24 cellular contexts compared by ENCODE assay signal in the genomic region with DNA sequence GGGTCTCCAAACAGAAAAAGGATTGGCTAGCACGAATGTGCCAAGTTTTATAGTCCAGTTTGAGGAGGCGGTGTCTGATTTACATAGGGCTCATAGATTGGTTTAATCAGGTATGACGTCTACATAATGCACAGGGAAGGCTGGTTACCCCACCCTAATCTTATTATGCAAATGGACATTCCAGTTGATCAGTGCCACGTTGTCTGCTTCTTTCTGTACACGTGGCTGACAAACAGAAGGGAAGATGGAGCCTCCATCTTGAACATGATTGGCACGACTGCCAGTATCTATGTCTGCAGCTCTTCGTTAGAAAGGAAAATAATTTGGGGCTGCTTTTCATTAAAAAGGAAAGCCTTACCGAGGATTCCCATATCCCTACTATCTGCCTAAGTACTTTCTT. TPM values are rescaled to one million over a fixed set of nuclear protein-coding genes. Genes with fewer than 3 reads are reported as not detected.
A peak's percentile ranks its signal among the peaks of the same experiment; 100 is the strongest.
DNase-seq lines count a peak whose midpoint lies in the region; ATAC-seq, FAIRE-seq and TF ChIP-seq lines count a peak whose summit lies in the region.
"Had no signal": no experiment of that assay in that cellular context is flagged by ENCODE, and none has a peak within 500 bp of the region (broad histone marks: within the 10 kb centered on the region; RNA-seq: fewer than 3 reads in every experiment).

No MANE protein-coding gene starts in this region.

- DNase-seq in NCI-H748 (lab: John Stamatoyannopoulos, UW; ENCODE audit: unreplicated experiment) (peak; percentile 35), NCI-H748 treated with DMSO at 0.1 percent for 48 hours (lab: John Stamatoyannopoulos, UW) (no peak), OCI-M1 (lab: John Stamatoyannopoulos, UW) (peak; percentile 91), bronchial epithelial cell (ENCODE audit: low read depth) (no peak), esophagus squamous epithelium (lab: John Stamatoyannopoulos, UW) (no peak), D721Med (ENCODE audit: insufficient read length, low spot score) (no peak)
- DNase-seq: 8988T; Calu3; CD4-positive, alpha-beta T cell; IMR-90; Kasumi-1; MG63; NCI-H1092 treated with DMSO at 0.1 percent for 48 hours; NCI-H2081 treated with DMSO at 0.1 percent for 48 hours; NCI-H510A treated with DMSO at 0.1 percent for 48 hours had no signal

- H3K9me3 ChIP-seq in skeletal muscle tissue (ENCODE audit: control insufficient read depth in 3 of 3, low read length in 3 of 3) (no peaks in the 10 kb centered on the region), esophagus squamous epithelium (no peaks in the 10 kb centered on the region)
- H3K9me3 ChIP-seq: MG63 had no signal

- peak; percentile 36 for FAIRE-seq in bronchial epithelial cell (lab: Jason Lieb, UNC)
- no peak for FAIRE-seq in D721Med (lab: Jason Lieb, UNC)
- FAIRE-seq: GM12892, GM18507, RCC 7860 had no signal

- H3K36me3 ChIP-seq in bronchial epithelial cell (ENCODE audit: control insufficient read depth, insufficient read depth, low read length) (no peaks in the 10 kb centered on the region), skeletal muscle tissue (ENCODE audit: control insufficient read depth in 3 of 3, insufficient read depth in 3 of 3, low read length in 3 of 3) (peaks cover 0 to 5% (median 0%) of the 10 kb centered on the region in 3 donors), esophagus squamous epithelium (no peaks in the 10 kb centered on the region)
- H3K36me3 ChIP-seq: MG63 had no signal

- H3K4me1 ChIP-seq in skeletal muscle tissue (ENCODE audit: control insufficient read depth in 3 of 3, insufficient read depth in 3 of 3, low read length in 3 of 3) (peaks cover 22 to 46% (median 35%) of the 10 kb centered on the region in 3 donors), esophagus squamous epithelium (peaks cover 0 to 9% (median 0%) of the 10 kb centered on the region in 3 donors)

- TF ChIP-seq CTCF in bronchial epithelial cell (IDR thresholded peaks at IDR 0.05; ENCODE audit: insufficient read depth, low read length, severe bottlenecking) (no peak), esophagus squamous epithelium (IDR thresholded peaks at IDR 0.05) (no peak), D721Med (IDR thresholded peaks at IDR 0.05; ENCODE audit: insufficient read depth, missing control alignments) (no peak)

- WGBS in esophagus squamous epithelium, 2 donors = 79 to 82% methylated on average over 8 of the region's 8 CpGs

- H3K9ac ChIP-seq in skeletal muscle tissue (ENCODE audit: low read depth in 1 of 3, low read length in 3 of 3) = no peak overlapping the region

- H3K27ac ChIP-seq in skeletal muscle tissue (ENCODE audit: low read depth, low read length) (peak overlapping the region; percentile 39), esophagus squamous epithelium (no peak overlapping the region)
- H3K27ac ChIP-seq: HL-60 had no signal

- H3K4me3 ChIP-seq in bronchial epithelial cell (ENCODE audit: low read depth, low read length) = no peak overlapping the region
- no peak overlapping the region for H3K4me3 ChIP-seq in skeletal muscle tissue (ENCODE audit: low read length in 3 of 3)
- no peak overlapping the region for H3K4me3 ChIP-seq in esophagus squamous epithelium
- H3K4me3 ChIP-seq: GM23338, MG63 had no signal

- no peaks in the 10 kb centered on the region for H3K27me3 ChIP-seq in bronchial epithelial cell (ENCODE audit: control insufficient read depth, insufficient read depth, low read length)
- H3K27me3 ChIP-seq in skeletal muscle tissue (ENCODE audit: control insufficient read depth in 3 of 3, insufficient read depth in 3 of 3, low read length in 3 of 3) = no peaks in the 10 kb centered on the region
- H3K27me3 ChIP-seq in esophagus squamous epithelium = no peaks in the 10 kb centered on the region
- H3K27me3 ChIP-seq: MG63 had no signal

- no peak for TF ChIP-seq POLR2A in esophagus squamous epithelium (IDR thresholded peaks at IDR 0.05)

- intact Hi-C loops in esophagus squamous epithelium (cut with DNase I) = no loop called here

- ATAC-seq in esophagus mucosa = no peak
- ATAC-seq: GM23338, HCT116, Right ventricle myocardium inferior had no signal

RNA-seq across cellular contexts. Expression of gene N4BP2L1, which starts 47.5 kb away (rescaled TPM):
- total RNA-seq in bronchial epithelial cell (0.79 and 1.5 TPM in 2 replicates), skeletal muscle tissue (7.3 TPM), esophagus squamous epithelium (10 to 100 TPM in 2 of 4 donors, 1 to 10 TPM in 2; 2.2 to 23.6 (median 10.6) TPM), esophagus mucosa (1.8 TPM)

Comparison
In these comparisons a context has a peak if more than half of its experiments do, and no peak if none do; other contexts are left out.
1. DNase-seq: peak in NCI-H748 (single experiment) and OCI-M1 (single experiment); none in NCI-H748 treated with DMSO at 0.1 percent for 48 hours (single experiment), bronchial epithelial cell (single experiment), esophagus squamous epithelium (single experiment) and D721Med (single experiment).